In the genomic region with DNA sequence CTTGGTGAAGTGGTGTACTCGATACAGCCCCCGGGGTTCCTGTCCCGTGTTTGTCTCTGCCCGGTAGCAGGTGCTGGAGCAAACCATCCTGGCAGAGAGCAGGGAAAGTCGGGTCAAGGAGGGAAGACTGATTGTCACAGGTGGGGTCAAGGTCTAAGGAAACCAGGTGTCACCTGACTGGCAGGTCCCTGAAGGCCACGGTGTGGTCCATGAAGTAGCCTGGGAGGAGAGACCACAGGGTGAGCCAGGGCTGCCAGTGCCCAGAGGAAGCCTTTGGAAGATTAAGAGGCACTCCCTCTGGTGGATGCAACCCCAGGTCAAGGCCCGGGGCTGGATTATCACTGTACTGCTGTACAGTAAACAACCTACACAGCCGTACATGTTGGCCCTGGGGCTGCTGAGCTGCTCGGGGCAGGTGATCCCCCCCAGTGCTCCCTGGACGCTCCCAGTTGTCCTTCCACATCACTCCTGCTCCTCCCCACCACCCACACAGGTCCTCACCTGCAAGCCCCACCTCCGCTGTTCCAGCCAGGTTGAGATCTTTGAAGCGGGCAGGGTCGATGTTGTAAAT, we compare ENCODE assay signal across 1 cellular context.
TF ChIP-seq lines count a peak whose summit lies in the region.

No MANE protein-coding gene starts in this region.

TF ChIP-seq in H1, 55 proteins besides CTCF, POLR2A, EP300 and RAD21:
- no peak for TF ChIP-seq HDAC2 (IDR thresholded peaks at IDR 0.05; ENCODE audit: borderline replicate concordance in 1 of 2, low read depth in 2 of 2, low read length in 2 of 2)
- no peak for TF ChIP-seq SIRT6 (IDR thresholded peaks at IDR 0.05; ENCODE audit: low read length)
- no peak for TF ChIP-seq SUZ12 (IDR thresholded peaks at IDR 0.05; ENCODE audit: low read length)
- TF ChIP-seq CHD2 (IDR thresholded peaks at IDR 0.05; ENCODE audit: low read length), result no peak
TF ChIP-seq in H1: peak in this region for 0.
